ENCODE assay signal across 6 cellular contexts in the genomic region with DNA sequence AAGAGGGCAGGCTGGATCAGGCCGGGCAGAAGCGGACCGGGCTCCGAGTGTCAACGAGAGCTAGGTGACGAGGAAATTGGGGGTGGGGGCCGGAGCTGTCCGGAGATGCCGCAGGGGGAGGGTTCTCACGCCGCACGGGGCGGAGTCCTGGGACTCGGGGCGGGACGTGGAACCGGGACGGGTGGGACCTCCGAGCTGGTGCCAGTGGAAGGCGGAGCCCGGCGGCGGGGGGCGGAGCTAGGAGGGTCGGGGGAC. TPM values are rescaled to one million over a fixed set of nuclear protein-coding genes. Genes with fewer than 3 reads are reported as not detected.
DNase-seq lines count a peak whose midpoint lies in the region.

No MANE protein-coding gene starts in this region.

- peak overlapping the region; percentile 97 for H3K4ac ChIP-seq in trophoblast cell (ENCODE audit: low read depth, low read length)

- H2BK12ac ChIP-seq in trophoblast cell (ENCODE audit: low read length) = no peak overlapping the region

- H4K12ac ChIP-seq in trophoblast cell (ENCODE audit: low read depth, low read length) = peak overlapping the region; percentile 95

- H3K27ac Mint-ChIP-seq in activated CD4-positive, alpha-beta T cell treated with anti-CD3 and anti-CD28 coated beads, Interleukin-2, amount 10 ng/mL, durations not matched to agents 7 days and 5 days = peak overlapping the region; percentile 96

- no CpG with 5 or more reads among the region's 25 CpGs for whole genome bisulfite sequencing in trophoblast cell (ENCODE audit: extremely low coverage, insufficient coverage, insufficient read length)

- H3K4me3 ChIP-seq in trophoblast cell (ENCODE audit: low read depth, low read length) = peak overlapping the region; percentile 76

- peak overlapping the region; percentile 68 for H3K4me2 ChIP-seq in trophoblast cell (ENCODE audit: low read length)

- H3K9ac ChIP-seq in trophoblast cell (ENCODE audit: low read length) = peak overlapping the region; percentile 68

- H3K36me3 Mint-ChIP-seq in activated CD4-positive, alpha-beta T cell treated with anti-CD3 and anti-CD28 coated beads, Interleukin-2, amount 10 ng/mL, durations not matched to agents 7 days and 5 days (ENCODE audit: low read depth) = peaks cover 20% of the 10 kb centered on the region

- peak overlapping the region; percentile 98 for H2BK5ac ChIP-seq in trophoblast cell (ENCODE audit: low read depth, low read length, poor library complexity)

- H3K9me3 Mint-ChIP-seq in activated CD4-positive, alpha-beta T cell treated with anti-CD3 and anti-CD28 coated beads, Interleukin-2, amount 10 ng/mL, durations not matched to agents 7 days and 5 days = no peaks in the 10 kb centered on the region

- no peak overlapping the region for H3K23ac ChIP-seq in trophoblast cell (ENCODE audit: low read length)

- no peaks in the 10 kb centered on the region for H3K27me3 Mint-ChIP-seq in activated CD4-positive, alpha-beta T cell treated with anti-CD3 and anti-CD28 coated beads, Interleukin-2, amount 10 ng/mL, durations not matched to agents 7 days and 5 days

- peak overlapping the region; percentile 69 for H2AK5ac ChIP-seq in trophoblast cell (ENCODE audit: low read length)

- peak overlapping the region; percentile 98 for H2BK120ac ChIP-seq in trophoblast cell (ENCODE audit: insufficient read depth, low read length, poor library complexity)

- H3K4me3 Mint-ChIP-seq in activated CD4-positive, alpha-beta T cell treated with anti-CD3 and anti-CD28 coated beads, Interleukin-2, amount 10 ng/mL, durations not matched to agents 7 days and 5 days = peak overlapping the region; percentile 88

- H2AFZ ChIP-seq in trophoblast cell (ENCODE audit: insufficient read depth, low read length, poor library complexity) = peak overlapping the region; percentile 87

- H3K79me2 ChIP-seq in trophoblast cell (ENCODE audit: control insufficient read depth, insufficient read depth, low read length, poor library complexity) = peaks cover 26% of the 10 kb centered on the region

- peaks cover 2% of the 10 kb centered on the region for H3K9me3 ChIP-seq in trophoblast cell (ENCODE audit: insufficient read depth, low read depth, low read length)

- peak overlapping the region; percentile 99 for H4K91ac ChIP-seq in trophoblast cell (ENCODE audit: low read depth, low read length)

- peaks cover 33% of the 10 kb centered on the region for H3K79me1 ChIP-seq in trophoblast cell (ENCODE audit: low read length)

- H3K36me3 ChIP-seq in trophoblast cell (ENCODE audit: control insufficient read depth in 1 of 2, insufficient read depth in 2 of 2, low read length in 2 of 2) = peaks cover 43 to 47% of the 10 kb centered on the region in 2 experiments

- H3K27ac ChIP-seq in cingulate gyrus (ENCODE audit: low read depth, low read length) (peak overlapping the region; percentile 100), trophoblast cell (ENCODE audit: low read depth, low read length) (peak overlapping the region; percentile 95)

- DNase-seq in activated CD4-positive, alpha-beta T cell treated with anti-CD3 and anti-CD28 coated beads, Interleukin-2, amount 10 ng/mL, durations not matched to agents 7 days and 5 days = no peak
- DNase-seq in activated CD4-positive, alpha-beta T cell treated with anti-CD3 and anti-CD28 coated beads, Interleukin-2, amount 50 U/mL, for 4 hours = no peak
- DNase-seq in trophoblast cell (no peak), islet precursor cell (no peak), RKO (ENCODE audit: low spot score) (no peak)

- H3K4me1 ChIP-seq in trophoblast cell (ENCODE audit: control insufficient read depth in 1 of 2, insufficient read depth in 2 of 2, low read length in 2 of 2) = peaks cover 28 to 37% of the 10 kb centered on the region in 2 experiments

- POLR2A ChIA-PET in activated CD4-positive, alpha-beta T cell treated with anti-CD3 and anti-CD28 coated beads, Interleukin-2, amount 10 ng/mL, durations not matched to agents 7 days and 5 days (lab: Charles Lee) = interaction anchor here (0.5 to 0.7 kb wide), 2 partner anchors 8 to 15 kb away, joined by 3 read pairs; no protein-coding TSS in a partner anchor

- peak overlapping the region; percentile 98 for H3K14ac ChIP-seq in trophoblast cell (ENCODE audit: low read length)

- peak overlapping the region; percentile 87 for H3K18ac ChIP-seq in trophoblast cell (ENCODE audit: low read length)

- H3K27me3 ChIP-seq in trophoblast cell (ENCODE audit: insufficient read depth, low read length) = no peaks in the 10 kb centered on the region

- H4K8ac ChIP-seq in trophoblast cell (ENCODE audit: low read depth, low read length) = peak overlapping the region; percentile 99

- CTCF ChIA-PET in activated CD4-positive, alpha-beta T cell treated with anti-CD3 and anti-CD28 coated beads, Interleukin-2, amount 10 ng/mL, durations not matched to agents 7 days and 5 days (lab: Charles Lee) = interaction anchor here (0.7 to 1.1 kb wide), 7 partner anchors 10 to 76 kb away, joined by 3 to 20 read pairs (median 4); a partner anchor contains a TSS

- H3K4me1 Mint-ChIP-seq in activated CD4-positive, alpha-beta T cell treated with anti-CD3 and anti-CD28 coated beads, Interleukin-2, amount 10 ng/mL, durations not matched to agents 7 days and 5 days = peaks cover 55% of the 10 kb centered on the region

RNA-seq across cellular contexts. Expression of a gene that starts 0.2 kb away (rescaled TPM):
- 10 to 100 TPM; 21.9 to 24.8 TPM for total RNA-seq in activated CD4-positive, alpha-beta T cell treated with anti-CD3 and anti-CD28 coated beads, Interleukin-2, amount 10 ng/mL, durations not matched to agents 7 days and 5 days
- polyA plus RNA-seq in trophoblast cell (2013) = 78.2 and 80.2 TPM in 2 replicates

RNA-seq across cellular contexts. Expression of a gene that starts 5.6 kb away (rescaled TPM):
- total RNA-seq in activated CD4-positive, alpha-beta T cell treated with anti-CD3 and anti-CD28 coated beads, Interleukin-2, amount 10 ng/mL, durations not matched to agents 7 days and 5 days = 10 to 100 TPM; 81.1 to 86.0 TPM
- 390 and 396 TPM in 2 replicates for polyA plus RNA-seq in trophoblast cell (2013)

RNA-seq across cellular contexts. Expression of a gene that starts 6.7 kb away (rescaled TPM):
- 10 to 100 TPM; 51.1 to 60.3 TPM for total RNA-seq in activated CD4-positive, alpha-beta T cell treated with anti-CD3 and anti-CD28 coated beads, Interleukin-2, amount 10 ng/mL, durations not matched to agents 7 days and 5 days
- 76.2 and 77.7 TPM in 2 replicates for polyA plus RNA-seq in trophoblast cell (2013)

RNA-seq across cellular contexts. Expression of a gene that starts 10.2 kb away (rescaled TPM):
- 10 to 100 TPM; 11.6 to 12.4 TPM for total RNA-seq in activated CD4-positive, alpha-beta T cell treated with anti-CD3 and anti-CD28 coated beads, Interleukin-2, amount 10 ng/mL, durations not matched to agents 7 days and 5 days
- polyA plus RNA-seq in trophoblast cell (2013) = 26.2 and 26.8 TPM in 2 replicates

RNA-seq across cellular contexts. Expression of a gene that starts 10.8 kb away (rescaled TPM):
- 10 to 100 TPM; 39.5 to 40.5 TPM for total RNA-seq in activated CD4-positive, alpha-beta T cell treated with anti-CD3 and anti-CD28 coated beads, Interleukin-2, amount 10 ng/mL, durations not matched to agents 7 days and 5 days
- polyA plus RNA-seq in trophoblast cell (2013) = 32.7 and 35.1 TPM in 2 replicates
